ENCODE assay signal across 8 cellular contexts in the genomic region with DNA sequence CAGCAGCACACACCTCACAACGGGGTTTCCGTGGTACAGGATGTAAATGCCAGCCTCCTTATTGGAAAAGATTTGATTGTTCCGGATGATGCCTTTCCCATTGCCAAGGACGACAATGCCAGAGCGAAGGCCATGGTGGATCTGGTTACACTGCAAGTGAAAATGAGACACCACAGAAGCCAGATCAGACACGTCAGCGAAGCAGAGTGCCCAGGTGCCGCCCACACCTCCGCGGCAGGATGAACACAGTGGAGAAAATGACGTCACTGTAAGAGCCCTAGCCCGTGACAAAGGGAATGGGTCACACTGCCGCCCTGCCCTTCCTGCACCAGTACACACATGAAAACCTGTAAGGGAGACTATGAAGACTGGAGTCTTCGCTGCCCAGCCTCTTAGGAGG. TPM values are rescaled to one million over a fixed set of nuclear protein-coding genes. Genes with fewer than 3 reads are reported as not detected.
DNase-seq lines count a peak whose midpoint lies in the region; ATAC-seq and TF ChIP-seq lines count a peak whose summit lies in the region.

No MANE protein-coding gene starts in this region.

- H3K4me3 Mint-ChIP-seq in CD4-positive, CD25-positive, alpha-beta regulatory T cell: peak overlapping the region; percentile 80 to 92 (median 86)
- H3K4me3 Mint-ChIP-seq in GM23338: no peak overlapping the region

- peak; percentile 57 to 80 (median 77) for DNase-seq in CD4-positive, CD25-positive, alpha-beta regulatory T cell
- DNase-seq in choroid plexus epithelial cell (ENCODE audit: low read depth): peak; percentile 46
- peak; percentile 48 to 54 (median 49) for DNase-seq in stimulated activated CD4-positive, alpha-beta T cell treated with anti-CD3 and anti-CD28 coated beads, TNF-alpha, amount 100 ng/mL, for 1 hour (ENCODE audit: low read depth in 3 of 3, low spot score in 1 of 3)
- DNase-seq in GM23338 (ENCODE audit: low spot score): no peak

- peaks cover 0 to 1% (median 0%) of the 10 kb centered on the region in 7 donors for H3K9me3 Mint-ChIP-seq in CD4-positive, CD25-positive, alpha-beta regulatory T cell
- no peaks in the 10 kb centered on the region for H3K9me3 Mint-ChIP-seq in GM23338

- no peaks in the 10 kb centered on the region for H3K9me2 ChIP-seq in GM23338 (ENCODE audit: insufficient read depth)

- H3K4me2 ChIP-seq in GM23338: no peak overlapping the region

- peak overlapping the region; percentile 93 to 97 (median 96) for H3K27ac Mint-ChIP-seq in CD4-positive, CD25-positive, alpha-beta regulatory T cell
- no peak overlapping the region for H3K27ac Mint-ChIP-seq in GM23338

- peaks cover 13% of the 10 kb centered on the region for H3K36me3 Mint-ChIP-seq in CD4-positive, CD25-positive, alpha-beta regulatory T cell
- H3K36me3 Mint-ChIP-seq in GM23338 (ENCODE audit: low read depth): peaks cover 21% of the 10 kb centered on the region; the same call in 2 of the 3 replicates

- peak; percentile 80 to 83 for ATAC-seq in CD4-positive, CD25-positive, alpha-beta regulatory T cell (ENCODE audit: low read depth in 2 of 2)
- peak; percentile 71 for ATAC-seq in HG02759 (IDR thresholded peaks at IDR 0.05; ENCODE audit: unreplicated experiment)
- ATAC-seq in activated CD4-positive, CD25-positive, alpha-beta regulatory T cell treated with anti-CD3 and anti-CD28 coated beads, Interleukin-2, amount 50 U/mL, for 24 hours: peak; percentile 87 to 93
- ATAC-seq in GM19324 (IDR thresholded peaks at IDR 0.05; ENCODE audit: low FRiP score, unreplicated experiment): no peak
- no peak for ATAC-seq in HG03039 (IDR thresholded peaks at IDR 0.05; ENCODE audit: unreplicated experiment)
- no peak for ATAC-seq in GM23338

- peak overlapping the region; percentile 85 for H3K4me3 ChIP-seq in CD4-positive, CD25-positive, alpha-beta regulatory T cell (ENCODE audit: low read depth, low read length)
- H3K4me3 ChIP-seq in choroid plexus epithelial cell (ENCODE audit: low read depth, low read length): no peak overlapping the region
- no peak overlapping the region for H3K4me3 ChIP-seq in GM23338

- no peaks in the 10 kb centered on the region for H3K27me3 Mint-ChIP-seq in CD4-positive, CD25-positive, alpha-beta regulatory T cell
- no peaks in the 10 kb centered on the region for H3K27me3 Mint-ChIP-seq in GM23338 (ENCODE audit: insufficient read depth, low read depth, poor library complexity)

- peak overlapping the region; percentile 62 for H3K27ac ChIP-seq in CD4-positive, CD25-positive, alpha-beta regulatory T cell (ENCODE audit: insufficient read depth, low read length, poor library complexity, severe bottlenecking)
- H3K27ac ChIP-seq in GM23338 (ENCODE audit: low read depth): no peak overlapping the region

- no peak for TF ChIP-seq CTCF in choroid plexus epithelial cell (conservative IDR thresholded peaks at IDR 0.05; ENCODE audit: low read depth, low read length)
- no peak for TF ChIP-seq CTCF in GM23338 (conservative IDR thresholded peaks at IDR 0.05; ENCODE audit: low read depth in 2 of 2)

- no peaks in the 10 kb centered on the region for H3K27me3 ChIP-seq in CD4-positive, CD25-positive, alpha-beta regulatory T cell (ENCODE audit: control insufficient read depth, insufficient read depth, low read length)
- H3K27me3 ChIP-seq in GM23338 (ENCODE audit: insufficient read depth): no peaks in the 10 kb centered on the region

- no peak overlapping the region for H2AFZ ChIP-seq in GM23338

- H3K79me2 ChIP-seq in GM23338 (replicated peaks; ENCODE audit: insufficient read depth): no peaks in the 10 kb centered on the region

- H4K20me1 ChIP-seq in GM23338 (replicated peaks; ENCODE audit: insufficient read depth): no peaks in the 10 kb centered on the region

- H3K4me1 Mint-ChIP-seq in CD4-positive, CD25-positive, alpha-beta regulatory T cell: peaks cover 5 to 33% (median 18%) of the 10 kb centered on the region in 4 donors
- no peaks in the 10 kb centered on the region for H3K4me1 Mint-ChIP-seq in GM23338

- H3F3A ChIP-seq in GM23338 (replicated peaks; ENCODE audit: low read depth): no peaks in the 10 kb centered on the region

- H3K9me3 ChIP-seq in CD4-positive, CD25-positive, alpha-beta regulatory T cell (ENCODE audit: control insufficient read depth in 2 of 2, low read length in 2 of 2): no peaks in the 10 kb centered on the region

- H3K4me1 ChIP-seq in CD4-positive, CD25-positive, alpha-beta regulatory T cell (ENCODE audit: control insufficient read depth, insufficient read depth, low read length, poor library complexity, severe bottlenecking): peaks cover 12% of the 10 kb centered on the region
- H3K4me1 ChIP-seq in GM23338 (ENCODE audit: insufficient read depth): no peaks in the 10 kb centered on the region

- no peaks in the 10 kb centered on the region for H3K36me3 ChIP-seq in CD4-positive, CD25-positive, alpha-beta regulatory T cell (ENCODE audit: control insufficient read depth, insufficient read depth, low read length)
- H3K36me3 ChIP-seq in GM23338 (ENCODE audit: insufficient read depth): no peaks in the 10 kb centered on the region

TF ChIP-seq in GM23338, 12 proteins besides CTCF, POLR2A, EP300 and RAD21 (continues in another document):
- TF ChIP-seq, protein P1, sequence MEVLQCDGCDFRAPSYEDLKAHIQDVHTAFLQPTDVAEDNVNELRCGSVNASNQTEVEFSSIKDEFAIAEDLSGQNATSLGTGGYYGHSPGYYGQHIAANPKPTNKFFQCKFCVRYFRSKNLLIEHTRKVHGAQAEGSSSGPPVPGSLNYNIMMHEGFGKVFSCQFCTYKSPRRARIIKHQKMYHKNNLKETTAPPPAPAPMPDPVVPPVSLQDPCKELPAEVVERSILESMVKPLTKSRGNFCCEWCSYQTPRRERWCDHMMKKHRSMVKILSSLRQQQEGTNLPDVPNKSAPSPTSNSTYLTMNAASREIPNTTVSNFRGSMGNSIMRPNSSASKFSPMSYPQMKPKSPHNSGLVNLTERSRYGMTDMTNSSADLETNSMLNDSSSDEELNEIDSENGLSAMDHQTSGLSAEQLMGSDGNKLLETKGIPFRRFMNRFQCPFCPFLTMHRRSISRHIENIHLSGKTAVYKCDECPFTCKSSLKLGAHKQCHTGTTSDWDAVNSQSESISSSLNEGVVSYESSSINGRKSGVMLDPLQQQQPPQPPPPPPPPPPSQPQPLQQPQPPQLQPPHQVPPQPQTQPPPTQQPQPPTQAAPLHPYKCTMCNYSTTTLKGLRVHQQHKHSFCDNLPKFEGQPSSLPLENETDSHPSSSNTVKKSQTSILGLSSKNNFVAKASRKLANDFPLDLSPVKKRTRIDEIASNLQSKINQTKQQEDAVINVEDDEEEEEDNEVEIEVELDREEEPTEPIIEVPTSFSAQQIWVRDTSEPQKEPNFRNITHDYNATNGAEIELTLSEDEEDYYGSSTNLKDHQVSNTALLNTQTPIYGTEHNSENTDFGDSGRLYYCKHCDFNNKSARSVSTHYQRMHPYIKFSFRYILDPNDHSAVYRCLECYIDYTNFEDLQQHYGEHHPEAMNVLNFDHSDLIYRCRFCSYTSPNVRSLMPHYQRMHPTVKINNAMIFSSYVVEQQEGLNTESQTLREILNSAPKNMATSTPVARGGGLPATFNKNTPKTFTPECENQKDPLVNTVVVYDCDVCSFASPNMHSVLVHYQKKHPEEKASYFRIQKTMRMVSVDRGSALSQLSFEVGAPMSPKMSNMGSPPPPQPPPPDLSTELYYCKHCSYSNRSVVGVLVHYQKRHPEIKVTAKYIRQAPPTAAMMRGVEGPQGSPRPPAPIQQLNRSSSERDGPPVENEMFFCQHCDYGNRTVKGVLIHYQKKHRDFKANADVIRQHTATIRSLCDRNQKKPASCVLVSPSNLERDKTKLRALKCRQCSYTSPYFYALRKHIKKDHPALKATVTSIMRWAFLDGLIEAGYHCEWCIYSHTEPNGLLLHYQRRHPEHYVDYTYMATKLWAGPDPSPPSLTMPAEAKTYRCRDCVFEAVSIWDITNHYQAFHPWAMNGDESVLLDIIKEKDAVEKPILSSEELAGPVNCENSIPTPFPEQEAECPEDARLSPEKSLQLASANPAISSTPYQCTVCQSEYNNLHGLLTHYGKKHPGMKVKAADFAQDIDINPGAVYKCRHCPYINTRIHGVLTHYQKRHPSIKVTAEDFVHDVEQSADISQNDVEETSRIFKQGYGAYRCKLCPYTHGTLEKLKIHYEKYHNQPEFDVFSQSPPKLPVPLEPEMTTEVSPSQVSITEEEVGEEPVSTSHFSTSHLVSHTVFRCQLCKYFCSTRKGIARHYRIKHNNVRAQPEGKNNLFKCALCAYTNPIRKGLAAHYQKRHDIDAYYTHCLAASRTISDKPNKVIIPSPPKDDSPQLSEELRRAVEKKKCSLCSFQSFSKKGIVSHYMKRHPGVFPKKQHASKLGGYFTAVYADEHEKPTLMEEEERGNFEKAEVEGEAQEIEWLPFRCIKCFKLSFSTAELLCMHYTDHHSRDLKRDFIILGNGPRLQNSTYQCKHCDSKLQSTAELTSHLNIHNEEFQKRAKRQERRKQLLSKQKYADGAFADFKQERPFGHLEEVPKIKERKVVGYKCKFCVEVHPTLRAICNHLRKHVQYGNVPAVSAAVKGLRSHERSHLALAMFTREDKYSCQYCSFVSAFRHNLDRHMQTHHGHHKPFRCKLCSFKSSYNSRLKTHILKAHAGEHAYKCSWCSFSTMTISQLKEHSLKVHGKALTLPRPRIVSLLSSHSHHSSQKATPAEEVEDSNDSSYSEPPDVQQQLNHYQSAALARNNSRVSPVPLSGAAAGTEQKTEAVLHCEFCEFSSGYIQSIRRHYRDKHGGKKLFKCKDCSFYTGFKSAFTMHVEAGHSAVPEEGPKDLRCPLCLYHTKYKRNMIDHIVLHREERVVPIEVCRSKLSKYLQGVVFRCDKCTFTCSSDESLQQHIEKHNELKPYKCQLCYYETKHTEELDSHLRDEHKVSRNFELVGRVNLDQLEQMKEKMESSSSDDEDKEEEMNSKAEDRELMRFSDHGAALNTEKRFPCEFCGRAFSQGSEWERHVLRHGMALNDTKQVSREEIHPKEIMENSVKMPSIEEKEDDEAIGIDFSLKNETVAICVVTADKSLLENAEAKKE (CRISPR knock-in tag; IDR thresholded peaks at IDR 0.05): no peak
- TF ChIP-seq ZNF331 (CRISPR knock-in tag; IDR thresholded peaks at IDR 0.05; ENCODE audit: low read depth): no peak

RNA-seq across cellular contexts. Expression of gene POLR1E, which starts 43.4 kb away (rescaled TPM):
- total RNA-seq in CD4-positive, CD25-positive, alpha-beta regulatory T cell: 26.9 TPM
- polyA plus RNA-seq in CD4-positive, CD25-positive, alpha-beta regulatory T cell: 10 to 100 TPM; 11.2 to 18.3 (median 13.2) TPM
- 36.0 and 45.5 TPM in 2 replicates for total RNA-seq in GM23338 (2014; rRNA removed; shearing (Covaris generic))
- 15.4 and 19.2 TPM in 2 replicates for polyA plus RNA-seq in GM23338 (2016; fragmentation: Nextera tagmentation; extraction: Ambion mirVana)

RNA-seq across cellular contexts. Expression of gene FBXO10, which starts 47.1 kb away (rescaled TPM):
- total RNA-seq in CD4-positive, CD25-positive, alpha-beta regulatory T cell: 2.4 TPM
- polyA plus RNA-seq in CD4-positive, CD25-positive, alpha-beta regulatory T cell: 1 to 10 TPM in 1 of 4 donors, under 1 TPM in 3; 0.40 to 1.0 (median 0.68) TPM
- total RNA-seq in GM23338 (2014; rRNA removed; shearing (Covaris generic)): 11.5 and 13.4 TPM in 2 replicates
- 3.4 TPM in 2 replicates for polyA plus RNA-seq in GM23338 (2016; fragmentation: Nextera tagmentation; extraction: Ambion mirVana)

Comparison
In these comparisons a context has a peak if more than half of its experiments do, and no peak if none do; other contexts are left out.
1. ATAC-seq: peak in CD4-positive, CD25-positive, alpha-beta regulatory T cell (2 of 2), HG02759 (single experiment) and activated CD4-positive, CD25-positive, alpha-beta regulatory T cell treated with anti-CD3 and anti-CD28 coated beads, Interleukin-2, amount 50 U/mL, for 24 hours (2 of 2); none in GM19324 (single experiment), HG03039 (single experiment) and GM23338 (single experiment).